ENCODE assay signal across 8 cellular contexts in genomic region chr17:78421534-78422266, GRCh38. TPM values are rescaled to one million over a fixed set of nuclear protein-coding genes. Genes with fewer than 3 reads are reported as not detected.
DNase-seq lines count a peak whose midpoint lies in the region; ATAC-seq and TF ChIP-seq lines count a peak whose summit lies in the region.

No MANE protein-coding gene starts in this region.

- peaks cover 20 to 62% (median 51%) of the 10 kb centered on the region in 9 donors for H3K4me1 ChIP-seq in heart right ventricle
- H3K4me1 ChIP-seq in vagina, result peaks cover 8% of the 10 kb centered on the region

- H3K27me3 Mint-ChIP-seq in activated naive CD8-positive, alpha-beta T cell treated with anti-CD3 and anti-CD28 coated beads, Interleukin-2, amount 50 U/mL, for 24 hours, result no peaks in the 10 kb centered on the region

- H3K27ac ChIP-seq in heart right ventricle (peak overlapping the region in 6 of 10 donors; percentile 25 to 98 (median 54)), vagina (no peak overlapping the region)

- peaks cover 0 to 89% (median 30%) of the 10 kb centered on the region in 9 donors for H3K36me3 ChIP-seq in heart right ventricle
- peaks cover 0 to 41% of the 10 kb centered on the region in 2 donors for H3K36me3 ChIP-seq in vagina

- H3K4me3 Mint-ChIP-seq in activated naive CD8-positive, alpha-beta T cell treated with anti-CD3 and anti-CD28 coated beads, Interleukin-2, amount 50 U/mL, for 24 hours, result no peak overlapping the region

- H3K9me3 ChIP-seq in heart right ventricle (no peaks in the 10 kb centered on the region), vagina (no peaks in the 10 kb centered on the region)

- peak; percentile 68 for ATAC-seq in activated naive CD8-positive, alpha-beta T cell treated with anti-CD3 and anti-CD28 coated beads, Interleukin-2, amount 50 U/mL, for 24 hours
- ATAC-seq in heart right ventricle, result peak; percentile 60 to 81 (median 74)

- 69 to 74% methylated on average over 24 of the region's 24 CpGs for WGBS in heart right ventricle, 2 donors

- no peaks in the 10 kb centered on the region for H3K9me3 Mint-ChIP-seq in activated naive CD8-positive, alpha-beta T cell treated with anti-CD3 and anti-CD28 coated beads, Interleukin-2, amount 50 U/mL, for 24 hours

- peaks cover 34% of the 10 kb centered on the region for H3K36me3 Mint-ChIP-seq in activated naive CD8-positive, alpha-beta T cell treated with anti-CD3 and anti-CD28 coated beads, Interleukin-2, amount 50 U/mL, for 24 hours (ENCODE audit: low read depth)

- peak overlapping the region; percentile 27 for H3K27ac Mint-ChIP-seq in activated naive CD8-positive, alpha-beta T cell treated with anti-CD3 and anti-CD28 coated beads, Interleukin-2, amount 50 U/mL, for 24 hours

- peaks cover 18% of the 10 kb centered on the region for H3K4me1 Mint-ChIP-seq in activated naive CD8-positive, alpha-beta T cell treated with anti-CD3 and anti-CD28 coated beads, Interleukin-2, amount 50 U/mL, for 24 hours

- H3K27me3 ChIP-seq in heart right ventricle, result no peaks in the 10 kb centered on the region
- H3K27me3 ChIP-seq in vagina, result no peaks in the 10 kb centered on the region

- peak; percentile 81 for DNase-seq in ELR (ENCODE audit: low read depth)
- no peak for DNase-seq in LNCaP clone FGC (ENCODE audit: low read depth)
- DNase-seq in T-helper 1 cell, result peak; percentile 55 to 72 (median 67)
- peak; percentile 76 for DNase-seq in activated naive CD8-positive, alpha-beta T cell treated with anti-CD3 and anti-CD28 coated beads, Interleukin-2, amount 50 U/mL, for 24 hours
- peak; percentile 76 to 80 for DNase-seq in heart right ventricle
- peak; percentile 43 for DNase-seq in pulmonary artery endothelial cell (ENCODE audit: low read depth, low spot score)
- DNase-seq in vagina (ENCODE audit: extremely low spot score in 2 of 2), result no peak
- DNase-seq in OCI-M2 (lab: John Stamatoyannopoulos, UW; ENCODE audit: unreplicated experiment), result no peak

- intact Hi-C loops in heart right ventricle (cut with DNase I), result loop anchor here (1.0 to 5.0 kb wide), 14 partner anchors 59 to 309 kb away; partner anchors contain the start of gene SOCS3 (in 9 of the 10)
- intact Hi-C loops in vagina (cut with DNase I), result loop anchor here (5.0 to 10.0 kb wide), 3 partner anchors 129 to 327 kb away; no protein-coding TSS in a partner anchor

- no peak overlapping the region for H3K4me3 ChIP-seq in LNCaP clone FGC (ENCODE audit: low read depth, low read length)
- no peak overlapping the region for H3K4me3 ChIP-seq in heart right ventricle
- no peak overlapping the region for H3K4me3 ChIP-seq in vagina

- peak; percentile 99 for TF ChIP-seq CTCF in LNCaP clone FGC (IDR thresholded peaks at IDR 0.05; ENCODE audit: control insufficient read depth, extremely low read depth, insufficient read depth)
- TF ChIP-seq CTCF in heart right ventricle (IDR thresholded peaks at IDR 0.05), result peak; percentile 98 to 100 (median 99)
- peak; percentile 97 to 98 (median 97) for TF ChIP-seq CTCF in vagina (IDR thresholded peaks at IDR 0.05)

- TF ChIP-seq POLR2A in vagina (IDR thresholded peaks at IDR 0.05), result no peak

RNA-seq across cellular contexts. Expression of gene PGS1, which starts 43.3 kb away (rescaled TPM):
- total RNA-seq in heart right ventricle, result 10 to 100 TPM; 14.7 to 28.4 (median 17.1) TPM
- 10 to 100 TPM; 18.5 to 18.7 TPM for polyA plus RNA-seq in heart right ventricle
- 32.0 and 40.0 TPM in 2 replicates for total RNA-seq in pulmonary artery endothelial cell
- total RNA-seq in vagina, result 35.6 TPM

Comparison
In these comparisons a context has a peak if more than half of its experiments do, and no peak if none do; other contexts are left out.
1. DNase-seq: peak in ELR (single experiment), T-helper 1 cell (5 of 5), activated naive CD8-positive, alpha-beta T cell treated with anti-CD3 and anti-CD28 coated beads, Interleukin-2, amount 50 U/mL, for 24 hours (single experiment), heart right ventricle (2 of 2) and pulmonary artery endothelial cell (single experiment); none in LNCaP clone FGC (single experiment), vagina (0 of 2) and OCI-M2 (single experiment).
2. Peak in every context shown above with its lines, with median percentiles within 50 percentile points of each other: CTCF ChIP-seq.